9 cellular contexts compared by ENCODE assay signal in the genomic region with DNA sequence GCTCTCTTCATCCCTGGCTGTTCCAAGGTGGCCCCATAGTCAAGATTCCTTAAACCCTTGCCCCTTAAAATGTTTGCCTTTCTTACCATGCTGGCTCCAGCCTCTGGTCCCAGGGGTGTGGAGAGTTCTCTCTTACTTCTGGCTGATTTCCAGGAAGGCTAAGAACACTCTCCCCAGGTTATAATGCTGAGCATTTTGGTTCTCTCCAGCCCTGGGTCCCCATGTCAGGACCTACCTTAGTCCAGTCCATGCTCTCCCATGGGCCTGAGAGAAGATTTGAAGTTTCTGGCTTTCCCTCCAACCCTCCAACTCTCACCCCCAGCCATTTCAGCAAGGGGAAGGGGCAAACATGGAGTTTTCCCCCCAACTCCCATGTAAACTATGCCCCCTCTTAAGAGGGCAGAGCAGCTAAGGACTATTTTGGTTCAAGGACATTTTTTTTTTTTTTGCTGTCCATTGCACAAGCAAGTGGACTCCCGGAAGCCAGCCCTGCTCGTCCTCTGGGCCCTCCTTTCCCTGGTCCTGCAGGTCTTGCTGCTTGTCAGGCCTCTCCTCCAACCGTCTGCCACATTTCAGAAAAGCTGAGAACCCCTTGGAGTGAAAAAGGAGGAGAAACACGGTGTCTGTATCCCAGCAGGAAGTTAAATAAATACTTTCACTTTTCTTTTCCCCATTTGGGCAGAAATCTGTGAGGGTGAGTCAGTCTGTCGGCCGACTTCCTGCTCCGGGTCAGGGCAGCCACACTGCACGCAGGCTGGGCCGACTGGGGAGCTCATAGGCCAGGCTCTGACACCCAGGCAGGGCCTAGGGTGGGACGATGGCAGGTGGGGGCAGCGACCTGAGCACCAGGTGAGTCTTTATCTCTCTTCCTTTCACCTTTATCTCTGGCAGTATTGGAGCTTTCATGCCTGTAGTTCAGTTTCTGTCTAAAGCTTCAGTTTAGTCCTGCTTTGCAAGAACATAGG. TPM values are rescaled to one million over a fixed set of nuclear protein-coding genes. Genes with fewer than 3 reads are reported as not detected.
DNase-seq lines count a peak whose midpoint lies in the region; TF ChIP-seq lines count a peak whose summit lies in the region.
"Had no signal": no experiment of that assay in that cellular context is flagged by ENCODE, and none has a peak within 500 bp of the region (broad histone marks: within the 10 kb centered on the region; RNA-seq: fewer than 3 reads in every experiment).

TSS of gene SP140L (plus strand) at position 741 of the 965 bp plus-strand sequence. CDS start at position 818, 77 bp downstream.

- peak within 1 kb of the TSS; percentile 88 for H4K91ac ChIP-seq in mesenchymal stem cell (ENCODE audit: low read length)

- intact Hi-C loops in colonic mucosa (cut with DNase I) = loop anchor here (10.0 kb wide), 1 partner anchor 88 kb away; the partner anchor contains the start of gene SP100

- 9% methylated on average over 8 of the region's 11 CpGs for WGBS in mesenchymal stem cell

- H3K18ac ChIP-seq in mesenchymal stem cell (ENCODE audit: low read depth in 1 of 2, low read length in 2 of 2) = peak within 1 kb of the TSS; percentile 74 to 98

- H3K9ac ChIP-seq in ES-I3 (ENCODE audit: low read depth, low read length) = peak within 1 kb of the TSS; percentile 14; the same call in 1 of the 2 replicates
- H3K9ac ChIP-seq in colonic mucosa (ENCODE audit: low read depth in 2 of 2, low read length in 2 of 2) = peak within 1 kb of the TSS; percentile 64 to 74
- peak within 1 kb of the TSS; percentile 89 for H3K9ac ChIP-seq in mesenchymal stem cell (ENCODE audit: low read length)

- DNase-seq in GOT3 (lab: John Stamatoyannopoulos, UW) (peak; percentile 18), M059J (ENCODE audit: low read depth) (peak; percentile 87), colonic mucosa (peak; percentile 87), mesenchymal stem cell (peak; percentile 92), NCI-H345 (lab: John Stamatoyannopoulos, UW) (no peak)
- DNase-seq in activated CD4-positive, alpha-beta T cell treated with anti-CD3 and anti-CD28 coated beads for 1 hour = peak; percentile 73
- DNase-seq in stimulated activated CD8-positive, alpha-beta memory T cell treated with anti-CD3 and anti-CD28 coated beads, Interleukin-2, amount 100 ng/mL, for 1 hour (ENCODE audit: low read depth in 2 of 2) = peak; percentile 58 to 59

- H3K27me3 ChIP-seq in colonic mucosa (no peaks in the 10 kb centered on the region), mesenchymal stem cell (ENCODE audit: control insufficient read depth in 1 of 2, insufficient read depth in 1 of 2, low read length in 2 of 2) (no peaks in the 10 kb centered on the region)

- H2BK12ac ChIP-seq in mesenchymal stem cell (ENCODE audit: low read length in 2 of 2) = peak within 1 kb of the TSS in 1 of 2 experiments; percentile 79

- H3K9me3 ChIP-seq in ES-I3 (ENCODE audit: control insufficient read depth, insufficient read depth, low read length) (peaks cover 6% of the 10 kb centered on the region; the same call in 1 of the 2 replicates), colonic mucosa (no peaks in the 10 kb centered on the region), mesenchymal stem cell (ENCODE audit: control insufficient read depth, low read length) (peaks cover 11% of the 10 kb centered on the region)

- H3K79me1 ChIP-seq in mesenchymal stem cell (replicated peaks; ENCODE audit: low read length, poor library complexity, severe bottlenecking) = peaks cover 7% of the 10 kb centered on the region

- peak within 1 kb of the TSS; percentile 64 for H2BK15ac ChIP-seq in mesenchymal stem cell (ENCODE audit: low read depth, poor library complexity, severe bottlenecking)

- peak within 1 kb of the TSS; percentile 98 for H4K8ac ChIP-seq in mesenchymal stem cell (ENCODE audit: low read length)

- TF ChIP-seq CTCF in colonic mucosa (IDR thresholded peaks at IDR 0.05) = no peak

- H3K4me3 ChIP-seq in colonic mucosa (peak within 1 kb of the TSS; percentile 31), mesenchymal stem cell (ENCODE audit: insufficient read depth in 1 of 2, low read depth in 1 of 2, low read length in 2 of 2) (peak within 1 kb of the TSS; percentile 47 to 87)

- H3K4ac ChIP-seq in mesenchymal stem cell (ENCODE audit: low read depth in 1 of 2, low read length in 2 of 2) = peak within 1 kb of the TSS; percentile 88 to 89

- H3K27ac ChIP-seq in colonic mucosa (peak within 1 kb of the TSS; percentile 90), mesenchymal stem cell (ENCODE audit: low read length, poor library complexity, severe bottlenecking) (peak within 1 kb of the TSS; percentile 86)

- H2AFZ ChIP-seq in mesenchymal stem cell (ENCODE audit: low read depth, low read length) = peak within 1 kb of the TSS; percentile 70

- H3K14ac ChIP-seq in mesenchymal stem cell (ENCODE audit: low read length in 2 of 2) = peak within 1 kb of the TSS in 1 of 2 experiments; percentile 46

- H3K36me3 ChIP-seq in ES-I3 (ENCODE audit: insufficient read depth, low read length) (no peaks in the 10 kb centered on the region), colonic mucosa (no peaks in the 10 kb centered on the region), mesenchymal stem cell (ENCODE audit: control insufficient read depth in 1 of 2, insufficient read depth in 2 of 2, low read depth in 1 of 2, low read length in 2 of 2) (peaks cover 0 to 20% of the 10 kb centered on the region in 2 experiments)

- peak within 1 kb of the TSS; percentile 95 for H2AK5ac ChIP-seq in mesenchymal stem cell (ENCODE audit: low read length, severe bottlenecking)

- peak within 1 kb of the TSS; percentile 88 for H3K4me2 ChIP-seq in mesenchymal stem cell (ENCODE audit: low read length, poor library complexity, severe bottlenecking)

- peak within 1 kb of the TSS; percentile 66 for H2BK120ac ChIP-seq in mesenchymal stem cell (ENCODE audit: low read depth, low read length)

- 0 out of 2 replicates have a peak, but pooled peaks cover 2% of the 10 kb centered on the region for H3K4me1 ChIP-seq in ES-I3 (ENCODE audit: insufficient read depth, low read length)
- H3K4me1 ChIP-seq in colonic mucosa = no peaks in the 10 kb centered on the region
- peaks cover 10% of the 10 kb centered on the region for H3K4me1 ChIP-seq in mesenchymal stem cell (ENCODE audit: control insufficient read depth, insufficient read depth, low read depth, low read length)

- peak within 1 kb of the TSS; percentile 86 for H2BK5ac ChIP-seq in mesenchymal stem cell (ENCODE audit: low read depth, low read length, poor library complexity, severe bottlenecking)

- H3K23ac ChIP-seq in mesenchymal stem cell (ENCODE audit: low read length in 2 of 2) = no peak within 1 kb of the TSS

RNA-seq across cellular contexts. Expression of gene SP140L, which starts in this region (rescaled TPM):
- total RNA-seq in M059J (2014; rRNA removed; shearing (Covaris generic)) = 7.6 and 11.2 TPM in 2 replicates
- total RNA-seq in colonic mucosa = 10 to 100 TPM; 13.2 to 14.4 TPM
- 23.6 TPM for polyA plus RNA-seq in mesenchymal stem cell (2013, experiment 1 of 2)
- polyA plus RNA-seq in mesenchymal stem cell (2013, experiment 2 of 2) = 21.8 TPM
- polyA plus RNA-seq: neural cell had no signal

Comparison
In these comparisons a context has a peak if more than half of its experiments do, and no peak if none do; other contexts are left out.
1. H3K9ac ChIP-seq: peak in every context shown above with its lines; median percentile 89 in mesenchymal stem cell; 69 in colonic mucosa; 14 in ES-I3.